2 cellular contexts compared by ENCODE assay signal in the genomic region with DNA sequence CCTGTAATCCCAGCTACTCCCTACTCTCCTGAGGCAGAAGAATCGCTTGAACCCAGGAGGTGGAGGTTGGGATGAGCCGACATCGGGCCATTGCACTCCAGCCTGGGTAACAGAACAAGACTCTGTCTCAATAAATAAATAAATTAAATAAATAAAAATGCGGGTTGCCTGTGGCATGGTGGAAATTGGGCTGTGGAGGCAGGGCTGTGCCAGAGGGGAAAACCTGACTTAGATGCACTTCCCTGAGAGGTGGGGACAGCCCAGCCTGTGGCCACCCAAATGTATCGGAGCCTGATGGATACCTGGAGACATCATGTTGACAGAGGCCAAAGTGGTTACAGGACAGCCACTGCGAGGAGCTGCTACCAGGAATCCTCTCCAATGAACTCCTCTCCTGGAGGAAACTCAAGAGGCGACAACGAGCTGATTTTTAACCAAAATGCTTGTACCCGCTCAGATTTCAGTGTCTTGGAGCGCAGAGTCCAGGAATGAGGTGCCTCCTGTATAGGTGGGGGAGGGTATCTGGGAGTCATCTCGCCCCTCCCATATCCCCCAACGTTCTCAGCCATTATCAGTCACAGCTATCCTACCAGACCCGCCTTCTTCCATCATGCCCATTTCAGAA.
TF ChIP-seq lines count a peak whose summit lies in the region.

No MANE protein-coding gene starts in this region.

TF ChIP-seq in SK-N-SH, 30 proteins besides CTCF, POLR2A, EP300 and RAD21 (continued from another document):
- TF ChIP-seq, protein P1, sequence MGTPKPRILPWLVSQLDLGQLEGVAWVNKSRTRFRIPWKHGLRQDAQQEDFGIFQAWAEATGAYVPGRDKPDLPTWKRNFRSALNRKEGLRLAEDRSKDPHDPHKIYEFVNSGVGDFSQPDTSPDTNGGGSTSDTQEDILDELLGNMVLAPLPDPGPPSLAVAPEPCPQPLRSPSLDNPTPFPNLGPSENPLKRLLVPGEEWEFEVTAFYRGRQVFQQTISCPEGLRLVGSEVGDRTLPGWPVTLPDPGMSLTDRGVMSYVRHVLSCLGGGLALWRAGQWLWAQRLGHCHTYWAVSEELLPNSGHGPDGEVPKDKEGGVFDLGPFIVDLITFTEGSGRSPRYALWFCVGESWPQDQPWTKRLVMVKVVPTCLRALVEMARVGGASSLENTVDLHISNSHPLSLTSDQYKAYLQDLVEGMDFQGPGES (IDR thresholded peaks at IDR 0.05; ENCODE audit: low read depth, low read length): no peak

TF ChIP-seq in SK-N-SH treated with all-trans-retinoic acid at 6 μM for 48 hours, 23 proteins besides CTCF, POLR2A, EP300 and RAD21 (continued from another document):
- TF ChIP-seq, protein P2, sequence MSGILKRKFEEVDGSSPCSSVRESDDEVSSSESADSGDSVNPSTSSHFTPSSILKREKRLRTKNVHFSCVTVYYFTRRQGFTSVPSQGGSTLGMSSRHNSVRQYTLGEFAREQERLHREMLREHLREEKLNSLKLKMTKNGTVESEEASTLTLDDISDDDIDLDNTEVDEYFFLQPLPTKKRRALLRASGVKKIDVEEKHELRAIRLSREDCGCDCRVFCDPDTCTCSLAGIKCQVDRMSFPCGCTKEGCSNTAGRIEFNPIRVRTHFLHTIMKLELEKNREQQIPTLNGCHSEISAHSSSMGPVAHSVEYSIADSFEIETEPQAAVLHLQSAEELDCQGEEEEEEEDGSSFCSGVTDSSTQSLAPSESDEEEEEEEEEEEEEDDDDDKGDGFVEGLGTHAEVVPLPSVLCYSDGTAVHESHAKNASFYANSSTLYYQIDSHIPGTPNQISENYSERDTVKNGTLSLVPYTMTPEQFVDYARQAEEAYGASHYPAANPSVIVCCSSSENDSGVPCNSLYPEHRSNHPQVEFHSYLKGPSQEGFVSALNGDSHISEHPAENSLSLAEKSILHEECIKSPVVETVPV (CRISPR knock-in tag; IDR thresholded peaks at IDR 0.05): no peak
- TF ChIP-seq, protein P3, sequence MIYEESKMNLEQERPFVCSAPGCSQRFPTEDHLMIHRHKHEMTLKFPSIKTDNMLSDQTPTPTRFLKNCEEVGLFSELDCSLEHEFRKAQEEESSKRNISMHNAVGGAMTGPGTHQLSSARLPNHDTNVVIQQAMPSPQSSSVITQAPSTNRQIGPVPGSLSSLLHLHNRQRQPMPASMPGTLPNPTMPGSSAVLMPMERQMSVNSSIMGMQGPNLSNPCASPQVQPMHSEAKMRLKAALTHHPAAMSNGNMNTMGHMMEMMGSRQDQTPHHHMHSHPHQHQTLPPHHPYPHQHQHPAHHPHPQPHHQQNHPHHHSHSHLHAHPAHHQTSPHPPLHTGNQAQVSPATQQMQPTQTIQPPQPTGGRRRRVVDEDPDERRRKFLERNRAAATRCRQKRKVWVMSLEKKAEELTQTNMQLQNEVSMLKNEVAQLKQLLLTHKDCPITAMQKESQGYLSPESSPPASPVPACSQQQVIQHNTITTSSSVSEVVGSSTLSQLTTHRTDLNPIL (CRISPR knock-in tag; IDR thresholded peaks at IDR 0.05; ENCODE audit: low read depth): no peak
- TF ChIP-seq GLIS3 (CRISPR knock-in tag; IDR thresholded peaks at IDR 0.05) (no peak), OSR1 (CRISPR knock-in tag; IDR thresholded peaks at IDR 0.05) (no peak), SNAI2 (CRISPR knock-in tag; IDR thresholded peaks at IDR 0.05) (no peak), RARB (CRISPR knock-in tag; IDR thresholded peaks at IDR 0.05) (no peak)
- TF ChIP-seq, protein P4, sequence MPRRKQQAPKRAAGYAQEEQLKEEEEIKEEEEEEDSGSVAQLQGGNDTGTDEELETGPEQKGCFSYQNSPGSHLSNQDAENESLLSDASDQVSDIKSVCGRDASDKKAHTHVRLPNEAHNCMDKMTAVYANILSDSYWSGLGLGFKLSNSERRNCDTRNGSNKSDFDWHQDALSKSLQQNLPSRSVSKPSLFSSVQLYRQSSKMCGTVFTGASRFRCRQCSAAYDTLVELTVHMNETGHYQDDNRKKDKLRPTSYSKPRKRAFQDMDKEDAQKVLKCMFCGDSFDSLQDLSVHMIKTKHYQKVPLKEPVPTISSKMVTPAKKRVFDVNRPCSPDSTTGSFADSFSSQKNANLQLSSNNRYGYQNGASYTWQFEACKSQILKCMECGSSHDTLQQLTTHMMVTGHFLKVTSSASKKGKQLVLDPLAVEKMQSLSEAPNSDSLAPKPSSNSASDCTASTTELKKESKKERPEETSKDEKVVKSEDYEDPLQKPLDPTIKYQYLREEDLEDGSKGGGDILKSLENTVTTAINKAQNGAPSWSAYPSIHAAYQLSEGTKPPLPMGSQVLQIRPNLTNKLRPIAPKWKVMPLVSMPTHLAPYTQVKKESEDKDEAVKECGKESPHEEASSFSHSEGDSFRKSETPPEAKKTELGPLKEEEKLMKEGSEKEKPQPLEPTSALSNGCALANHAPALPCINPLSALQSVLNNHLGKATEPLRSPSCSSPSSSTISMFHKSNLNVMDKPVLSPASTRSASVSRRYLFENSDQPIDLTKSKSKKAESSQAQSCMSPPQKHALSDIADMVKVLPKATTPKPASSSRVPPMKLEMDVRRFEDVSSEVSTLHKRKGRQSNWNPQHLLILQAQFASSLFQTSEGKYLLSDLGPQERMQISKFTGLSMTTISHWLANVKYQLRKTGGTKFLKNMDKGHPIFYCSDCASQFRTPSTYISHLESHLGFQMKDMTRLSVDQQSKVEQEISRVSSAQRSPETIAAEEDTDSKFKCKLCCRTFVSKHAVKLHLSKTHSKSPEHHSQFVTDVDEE (CRISPR knock-in tag; IDR thresholded peaks at IDR 0.05): no peak
- TF ChIP-seq, protein P5, sequence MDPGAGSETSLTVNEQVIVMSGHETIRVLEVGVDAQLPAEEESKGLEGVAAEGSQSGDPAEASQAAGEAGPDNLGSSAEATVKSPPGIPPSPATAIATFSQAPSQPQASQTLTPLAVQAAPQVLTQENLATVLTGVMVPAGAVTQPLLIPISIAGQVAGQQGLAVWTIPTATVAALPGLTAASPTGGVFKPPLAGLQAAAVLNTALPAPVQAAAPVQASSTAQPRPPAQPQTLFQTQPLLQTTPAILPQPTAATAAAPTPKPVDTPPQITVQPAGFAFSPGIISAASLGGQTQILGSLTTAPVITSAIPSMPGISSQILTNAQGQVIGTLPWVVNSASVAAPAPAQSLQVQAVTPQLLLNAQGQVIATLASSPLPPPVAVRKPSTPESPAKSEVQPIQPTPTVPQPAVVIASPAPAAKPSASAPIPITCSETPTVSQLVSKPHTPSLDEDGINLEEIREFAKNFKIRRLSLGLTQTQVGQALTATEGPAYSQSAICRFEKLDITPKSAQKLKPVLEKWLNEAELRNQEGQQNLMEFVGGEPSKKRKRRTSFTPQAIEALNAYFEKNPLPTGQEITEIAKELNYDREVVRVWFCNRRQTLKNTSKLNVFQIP (CRISPR knock-in tag; IDR thresholded peaks at IDR 0.05; ENCODE audit: borderline replicate concordance, low read depth): no peak
